8 cellular contexts compared by ENCODE assay signal in genomic region chr2:37156857-37157714, GRCh38. TPM values are rescaled to one million over a fixed set of nuclear protein-coding genes. Genes with fewer than 3 reads are reported as not detected.
DNase-seq lines count a peak whose midpoint lies in the region; ATAC-seq and TF ChIP-seq lines count a peak whose summit lies in the region.

TSS of gene EIF2AK2 (minus strand) at chr2:37156980. CDS start at chr2:37147806, 9,174 bp downstream.

- no peak for TF ChIP-seq CTCF in psoas muscle (IDR thresholded peaks at IDR 0.05)

- H3K27ac ChIP-seq in psoas muscle, result peak within 1 kb of the TSS; percentile 76

- intact Hi-C loops in left ventricle myocardium superior (cut with micrococcal nuclease) (no loop called here), psoas muscle (cut with DNase I) (loop anchor here in 1 of 2 donors (5.0 kb wide), 1 partner anchor 75 kb away; the partner anchor contains the start of genes CEBPZ and NDUFAF7)

- peak within 1 kb of the TSS; percentile 98 for H3K4me3 Mint-ChIP-seq in T-helper 17 cell

- H3K27me3 ChIP-seq in psoas muscle (ENCODE audit: insufficient read depth in 3 of 3, low read length in 2 of 3), result no peaks in the 10 kb centered on the region

- WGBS in psoas muscle, 3 donors, result 10 to 23% (median 15%) methylated on average over 26 to 55 of the region's 55 CpGs

- H3K9me3 ChIP-seq in T-helper 17 cell (ENCODE audit: control insufficient read depth, low read length, poor library complexity, severe bottlenecking) (no peaks in the 10 kb centered on the region), psoas muscle (no peaks in the 10 kb centered on the region)

- no peaks in the 10 kb centered on the region for H3K36me3 ChIP-seq in psoas muscle (ENCODE audit: insufficient read depth in 1 of 2, low read depth in 1 of 2)

- no peaks in the 10 kb centered on the region for H3K27me3 Mint-ChIP-seq in T-helper 17 cell

- H3K4me1 ChIP-seq in psoas muscle, result peaks cover 8% of the 10 kb centered on the region

- peak within 1 kb of the TSS; percentile 90 for H3K4me3 ChIP-seq in psoas muscle

- peaks cover 10% of the 10 kb centered on the region for H3K36me3 Mint-ChIP-seq in T-helper 17 cell (ENCODE audit: low read depth)

- H3K27ac Mint-ChIP-seq in T-helper 17 cell, result peak within 1 kb of the TSS; percentile 96

- peak; percentile 91 for ATAC-seq in GM18498 (IDR thresholded peaks at IDR 0.05; ENCODE audit: unreplicated experiment)
- ATAC-seq in HG02884 (IDR thresholded peaks at IDR 0.05; ENCODE audit: unreplicated experiment), result peak; percentile 88
- peak; percentile 97 for ATAC-seq in T-helper 17 cell
- peak; percentile 95 for ATAC-seq in left ventricle myocardium superior
- peak; percentile 85 to 89 (median 88) for ATAC-seq in psoas muscle

- H3K4me1 Mint-ChIP-seq in T-helper 17 cell, result peaks cover 42% of the 10 kb centered on the region

- DNase-seq in NCI-H1694 (lab: John Stamatoyannopoulos, UW), result peak; percentile 61
- peak; percentile 71 to 79 (median 73) for DNase-seq in T-helper 17 cell
- DNase-seq in amygdala (lab: John Stamatoyannopoulos, UW), result peak in 55 of 56 donors; percentile 10 to 82 (median 56)
- DNase-seq in left ventricle myocardium superior, result peak; percentile 87
- DNase-seq in psoas muscle, result peak; percentile 85 to 89
- peak; percentile 89 for DNase-seq in ureter (ENCODE audit: low spot score)

RNA-seq across cellular contexts. Expression of gene EIF2AK2, which starts in this region (rescaled TPM):
- total RNA-seq in T-helper 17 cell (10 to 100 TPM; 27.0 to 40.3 TPM), left ventricle myocardium superior (18.2 TPM), psoas muscle (10 to 100 TPM in 2 of 4 donors, 1 to 10 TPM in 2; 6.7 to 16.6 (median 11.0) TPM), ureter (47.7 TPM)
- 1 to 10 TPM; 1.1 to 5.4 (median 2.1) TPM for polyA plus RNA-seq in psoas muscle

Comparison
In these comparisons a context has a peak if more than half of its experiments do, and no peak if none do; other contexts are left out.
1. Peak in every context shown above with its lines: DNase-seq, ATAC-seq, H3K4me3 ChIP-seq and H3K27ac ChIP-seq.